Comparison of ENCODE assay signal across 31 cellular contexts in genomic region chr5:118965913-118966312, GRCh38.
DNase-seq lines count a peak whose midpoint lies in the region; ATAC-seq and TF ChIP-seq lines count a peak whose summit lies in the region.
"Had no signal": no experiment of that assay in that cellular context is flagged by ENCODE, and none has a peak within 500 bp of the region (broad histone marks: within the 10 kb centered on the region; RNA-seq: fewer than 3 reads in every experiment).

No MANE protein-coding gene starts in this region.

- peak; percentile 9 for DNase-seq in GM10266 (ENCODE audit: extremely low spot score)
- DNase-seq in islet precursor cell = no peak
- DNase-seq in NCI-H2107 (lab: John Stamatoyannopoulos, UW) = no peak
- no peak for DNase-seq in NCI-H226
- DNase-seq: 8988T; ACHN; AML-193; BE2C; C1 segment of cervical spinal cord; Caco-2; Calu3; CD4-positive, alpha-beta memory T cell; CD4-positive, alpha-beta T cell; CD4-positive, CD25-positive, alpha-beta regulatory T cell; CD8-positive, alpha-beta memory T cell; CD8-positive, alpha-beta T cell; COR-L47; DMS 273 treated with DMSO at 0.1 percent for 48 hours; DMS153; DMS53; DMS79; DMS79 treated with DMSO at 0.1 percent for 48 hours; DND-41; EL had no signal

- H3K27ac ChIP-seq in 22Rv1 (peak overlapping the region; percentile 67), C4-2B (peak overlapping the region; percentile 48), HEK293 (ENCODE audit: extremely low read depth, low read depth, low read length) (no peak overlapping the region)
- H3K27ac ChIP-seq: A549; BLaER1; BLaER1 treated with 17β-estradiol and CSF1 and Interleukin-3, amounts not matched to agents 10 nM and 100 nM had no signal

- POLR2A ChIA-PET in HEK293 (lab: Yijun Ruan, JAX) = no interaction called here

- no peak overlapping the region for H3K4me3 ChIP-seq in HEK293 (ENCODE audit: low read depth, low read length)
- H3K4me3 ChIP-seq: A549; BLaER1; BLaER1 treated with 17β-estradiol and CSF1 and Interleukin-3, amounts not matched to agents 10 nM and 100 nM had no signal

- H3K4me1 ChIP-seq in HEK293 (ENCODE audit: control insufficient read depth, insufficient read depth, low read length) = peaks cover 20% of the 10 kb centered on the region
- H3K4me1 ChIP-seq: A549; BE2C; BLaER1; BLaER1 treated with 17β-estradiol and CSF1 and Interleukin-3, amounts not matched to agents 10 nM and 100 nM; Caco-2 had no signal

- CTCF ChIA-PET in HEK293 (lab: Yijun Ruan, JAX) = interaction anchor here (0.6 to 0.7 kb wide), 2 partner anchors 114 to 496 kb away, joined by 3 to 4 read pairs; no protein-coding TSS in a partner anchor

- no peaks in the 10 kb centered on the region for H3K9me3 ChIP-seq in HEK293 (ENCODE audit: control insufficient read depth, insufficient read depth, low read depth, low read length)
- H3K9me3 ChIP-seq: A549, BE2C, Caco-2 had no signal

- TF ChIP-seq CTCF in 22Rv1 (IDR thresholded peaks at IDR 0.05) = no peak
- TF ChIP-seq CTCF in C4-2B (conservative IDR thresholded peaks at IDR 0.05) = no peak
- no peak for TF ChIP-seq CTCF in GM10266 (IDR thresholded peaks at IDR 0.05; ENCODE audit: control insufficient read depth, insufficient read depth, low read depth, missing control alignments)
- no peak for TF ChIP-seq CTCF in HEK293 (tag by site-specific recombination; IDR thresholded peaks at IDR 0.05)

- no peaks in the 10 kb centered on the region for H3K36me3 ChIP-seq in HEK293 (ENCODE audit: control insufficient read depth in 2 of 2, insufficient read depth in 1 of 2, low read length in 2 of 2)
- H3K36me3 ChIP-seq: BE2C; BLaER1; BLaER1 treated with 17β-estradiol and CSF1 and Interleukin-3, amounts not matched to agents 10 nM and 100 nM had no signal

- no peak for ATAC-seq in HG02610 (IDR thresholded peaks at IDR 0.05; ENCODE audit: unreplicated experiment)
- ATAC-seq: A549; CD8-positive, alpha-beta T cell had no signal

TF ChIP-seq in HEK293, 187 proteins besides CTCF, POLR2A, EP300 and RAD21:
- TF ChIP-seq ZBTB44 (tag by site-specific recombination; IDR thresholded peaks at IDR 0.05) = peak; percentile 58; the same call in 1 of the 2 replicates
- TF ChIP-seq ZNF335 (tag by site-specific recombination; conservative IDR thresholded peaks at IDR 0.05) = peak; percentile 33; the same call in 1 of the 2 replicates
- peak; percentile 51; the same call in 1 of the 2 replicates for TF ChIP-seq PRDM6 (tag by site-specific recombination; IDR thresholded peaks at IDR 0.05)
- TF ChIP-seq ZNF140 (tag by site-specific recombination; IDR thresholded peaks at IDR 0.05) = no peak
